ENCODE assay signal across 9 cellular contexts in the genomic region with DNA sequence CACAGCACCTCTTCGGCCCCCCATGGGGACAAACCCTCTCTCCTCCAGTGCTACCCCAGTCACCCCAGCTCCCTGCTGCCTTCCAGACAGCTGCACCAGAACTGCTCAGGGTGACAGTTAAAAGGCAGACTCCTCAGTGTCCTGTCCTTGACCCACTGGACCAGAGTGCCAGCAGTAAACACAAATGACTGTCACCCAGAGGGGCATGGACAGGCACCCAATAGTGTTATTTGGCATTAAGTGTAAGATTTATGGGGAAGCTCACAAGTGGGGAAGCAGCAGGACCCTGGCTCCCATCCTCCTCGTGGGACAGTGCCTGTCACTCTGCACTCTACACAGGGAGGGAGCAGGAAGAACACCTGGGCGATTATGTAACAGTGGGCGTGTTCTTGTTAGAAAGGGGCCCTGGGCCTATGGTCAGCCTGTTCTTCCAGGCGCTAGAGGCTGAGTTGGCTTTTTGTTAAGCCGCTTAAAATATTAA. TPM values are rescaled to one million over a fixed set of nuclear protein-coding genes. Genes with fewer than 3 reads are reported as not detected.
DNase-seq lines count a peak whose midpoint lies in the region; ATAC-seq and TF ChIP-seq lines count a peak whose summit lies in the region.
"Had no signal": no experiment of that assay in that cellular context is flagged by ENCODE, and none has a peak within 500 bp of the region (broad histone marks: within the 10 kb centered on the region; RNA-seq: fewer than 3 reads in every experiment).

No MANE protein-coding gene starts in this region.

- no peaks in the 10 kb centered on the region for H3K27me3 ChIP-seq in OCI-LY3 (ENCODE audit: low read depth, low read length)
- no peaks in the 10 kb centered on the region for H3K27me3 ChIP-seq in endodermal cell (ENCODE audit: control insufficient read depth, insufficient read depth, low read length, poor library complexity, severe bottlenecking)
- no peaks in the 10 kb centered on the region for H3K27me3 ChIP-seq in skeletal muscle tissue (ENCODE audit: control insufficient read depth in 3 of 3, insufficient read depth in 3 of 3, low read length in 3 of 3)
- H3K27me3 ChIP-seq in osteoblast (ENCODE audit: insufficient read depth, low read length) = no peaks in the 10 kb centered on the region
- H3K27me3 ChIP-seq: heart left ventricle had no signal

- peak; percentile 18 for DNase-seq in NCI-H1105 (lab: John Stamatoyannopoulos, UW)
- DNase-seq in NCI-H1105 treated with DMSO at 0.1 percent for 48 hours (lab: John Stamatoyannopoulos, UW) = no peak
- DNase-seq in endodermal cell = no peak
- no peak for DNase-seq in osteoblast (ENCODE audit: insufficient read length, low spot score, missing footprints)
- no peak for DNase-seq in LoVo (ENCODE audit: low spot score)

- peak overlapping the region; percentile 76 for H3K27ac Mint-ChIP-seq in endodermal cell

- H3K9ac ChIP-seq in OCI-LY3 (ENCODE audit: low read length) = peak overlapping the region; percentile 61
- H3K9ac ChIP-seq in endodermal cell (ENCODE audit: extremely low read depth, low read length, poor library complexity, severe bottlenecking) = no peak overlapping the region
- peak overlapping the region in 1 of 3 donors; percentile 54 for H3K9ac ChIP-seq in skeletal muscle tissue (ENCODE audit: low read depth in 1 of 3, low read length in 3 of 3)

- no peak for TF ChIP-seq CTCF in OCI-LY3 (IDR thresholded peaks at IDR 0.05; ENCODE audit: low read depth, low read length)
- no peak for TF ChIP-seq CTCF in endodermal cell (conservative IDR thresholded peaks at IDR 0.05)
- TF ChIP-seq CTCF in osteoblast (IDR thresholded peaks at IDR 0.05; ENCODE audit: extremely low read depth, low read depth, low read length) = no peak

- H3K27me3 Mint-ChIP-seq in endodermal cell (ENCODE audit: insufficient read depth) = no peaks in the 10 kb centered on the region

- H3K4me3 ChIP-seq in OCI-LY3 (ENCODE audit: low read length) (peak overlapping the region; percentile 71; the same call in 1 of the 2 replicates), endodermal cell (ENCODE audit: low read length) (no peak overlapping the region), skeletal muscle tissue (ENCODE audit: low read length in 3 of 3) (no peak overlapping the region), osteoblast (ENCODE audit: insufficient read depth, low read length) (no peak overlapping the region)

- no peaks in the 10 kb centered on the region for H3K9me3 Mint-ChIP-seq in endodermal cell

- no peak for ATAC-seq in GM21529 (IDR thresholded peaks at IDR 0.05; ENCODE audit: unreplicated experiment)
- ATAC-seq: heart left ventricle had no signal

- H4K20me1 ChIP-seq in OCI-LY3 (ENCODE audit: insufficient read depth, low read length) (peaks cover 25% of the 10 kb centered on the region), osteoblast (ENCODE audit: insufficient read depth, low read length) (peaks cover 74% of the 10 kb centered on the region)

- H3K79me2 ChIP-seq in OCI-LY3 (ENCODE audit: low read length) (peaks cover 88% of the 10 kb centered on the region), osteoblast (ENCODE audit: insufficient read depth, low read length) (peaks cover 64% of the 10 kb centered on the region)

- H3K9me3 ChIP-seq in OCI-LY3 (ENCODE audit: insufficient read depth, low read length) (no peaks in the 10 kb centered on the region), endodermal cell (ENCODE audit: control insufficient read depth, low read length) (no peaks in the 10 kb centered on the region), skeletal muscle tissue (ENCODE audit: control insufficient read depth in 3 of 3, low read length in 3 of 3) (no peaks in the 10 kb centered on the region), osteoblast (ENCODE audit: low read depth, low read length) (no peaks in the 10 kb centered on the region)
- H3K9me3 ChIP-seq: heart left ventricle had no signal

- H3K36me3 ChIP-seq in OCI-LY3 (replicated peaks; ENCODE audit: low read depth, low read length) (peaks cover 64% of the 10 kb centered on the region), endodermal cell (ENCODE audit: control insufficient read depth, insufficient read depth, low read length) (peaks cover 57% of the 10 kb centered on the region), skeletal muscle tissue (ENCODE audit: control insufficient read depth in 3 of 3, insufficient read depth in 3 of 3, low read length in 3 of 3) (peaks cover 22 to 39% (median 30%) of the 10 kb centered on the region in 3 donors), osteoblast (ENCODE audit: insufficient read depth, low read length) (peaks cover 48% of the 10 kb centered on the region)

- H3K4me2 ChIP-seq in OCI-LY3 (ENCODE audit: low read length) (peak overlapping the region; percentile 82), osteoblast (ENCODE audit: insufficient read depth, low read length) (no peak overlapping the region)

- H3K4me1 ChIP-seq in OCI-LY3 (ENCODE audit: low read length) = peaks cover 84% of the 10 kb centered on the region
- peaks cover 13% of the 10 kb centered on the region for H3K4me1 ChIP-seq in endodermal cell (ENCODE audit: control insufficient read depth, insufficient read depth, low read length)
- H3K4me1 ChIP-seq in skeletal muscle tissue (ENCODE audit: control insufficient read depth in 3 of 3, insufficient read depth in 3 of 3, low read length in 3 of 3) = peaks cover 74 to 85% (median 78%) of the 10 kb centered on the region in 3 donors
- H3K4me1 ChIP-seq in osteoblast (ENCODE audit: insufficient read depth, low read length) = peaks cover 24% of the 10 kb centered on the region

- H3K27ac ChIP-seq in OCI-LY3 (ENCODE audit: low read length) (peak overlapping the region; percentile 80), endodermal cell (ENCODE audit: low read depth, low read length) (peak overlapping the region; percentile 56), skeletal muscle tissue (ENCODE audit: low read depth, low read length) (peak overlapping the region; percentile 63), osteoblast (ENCODE audit: low read depth, low read length) (no peak overlapping the region)

- WGBS in endodermal cell (ENCODE audit: insufficient coverage in 1 of 2, insufficient read length in 1 of 2), 2 experiments = 82% methylated on average over 4 to 6 of the region's 6 CpGs

- no peak overlapping the region for H3K4me3 Mint-ChIP-seq in endodermal cell

- peaks cover 57% of the 10 kb centered on the region for H3K36me3 Mint-ChIP-seq in endodermal cell (ENCODE audit: low read depth)

- peaks cover 41% of the 10 kb centered on the region for H3K4me1 Mint-ChIP-seq in endodermal cell

- H2AFZ ChIP-seq in OCI-LY3 (ENCODE audit: low read depth, low read length) (no peak overlapping the region), osteoblast (ENCODE audit: low read length) (no peak overlapping the region)

RNA-seq across cellular contexts. Expression of a gene that starts 5.0 kb away (rescaled TPM):
- total RNA-seq in endodermal cell (10 to 100 TPM; 65.5 to 70.3 TPM), skeletal muscle tissue (27.7 TPM), osteoblast (25.9 and 34.7 TPM in 2 replicates)
- 66.1 TPM for polyA plus RNA-seq in endodermal cell (2013, experiment 1 of 2)
- 59.9 TPM for polyA plus RNA-seq in endodermal cell (2013, experiment 2 of 2)

RNA-seq across cellular contexts. Expression of a gene that starts 7.2 kb away (rescaled TPM):
- total RNA-seq in endodermal cell = 100 to 1,000 TPM; 335 to 341 TPM
- 370 TPM for polyA plus RNA-seq in endodermal cell (2013, experiment 1 of 2)
- polyA plus RNA-seq in endodermal cell (2013, experiment 2 of 2) = 330 TPM
- 136 TPM for total RNA-seq in skeletal muscle tissue
- 494 and 590 TPM in 2 replicates for total RNA-seq in osteoblast

RNA-seq across cellular contexts. Expression of a gene that starts 25.4 kb away (rescaled TPM):
- total RNA-seq in endodermal cell (10 to 100 TPM; 36.0 to 43.3 TPM), skeletal muscle tissue (10.4 TPM), osteoblast (21.8 and 23.5 TPM in 2 replicates)
- 28.1 TPM for polyA plus RNA-seq in endodermal cell (2013, experiment 1 of 2)
- polyA plus RNA-seq in endodermal cell (2013, experiment 2 of 2) = 26.6 TPM

RNA-seq across cellular contexts. Expression of a gene that starts 43.0 kb away (rescaled TPM):
- total RNA-seq in endodermal cell (1 to 10 TPM; 1.2 to 2.2 TPM), skeletal muscle tissue (not detected), osteoblast (under 0.01 TPM in 2 replicates)
- polyA plus RNA-seq in endodermal cell (2013, experiment 1 of 2) = 0.32 TPM
- polyA plus RNA-seq in endodermal cell (2013, experiment 2 of 2) = 0.29 TPM
